In genomic region chr3:14423963-14424362, GRCh38 we compare ENCODE assay signal across 10 cellular contexts. TPM values are rescaled to one million over a fixed set of nuclear protein-coding genes. Genes with fewer than 3 reads are reported as not detected.
DNase-seq lines count a peak whose midpoint lies in the region; ATAC-seq and TF ChIP-seq lines count a peak whose summit lies in the region.
"Had no signal": no experiment of that assay in that cellular context is flagged by ENCODE, and none has a peak within 500 bp of the region (broad histone marks: within the 10 kb centered on the region; RNA-seq: fewer than 3 reads in every experiment).

No MANE protein-coding gene starts in this region.

- peaks cover 69% of the 10 kb centered on the region for H3K4me1 Mint-ChIP-seq in activated CD4-positive, alpha-beta T cell treated with anti-CD3 and anti-CD28 coated beads for 36 hours
- H3K4me1 Mint-ChIP-seq in effector memory CD8-positive, alpha-beta T cell (ENCODE audit: low read depth in 2 of 2), result peaks cover 71 to 73% of the 10 kb centered on the region in 2 donors

- peaks cover 40% of the 10 kb centered on the region for H3K36me3 ChIP-seq in OCI-LY3 (replicated peaks; ENCODE audit: low read depth, low read length)

- no peak for DNase-seq in activated CD4-positive, alpha-beta T cell treated with anti-CD3 and anti-CD28 coated beads for 36 hours
- no peak for DNase-seq in activated CD4-positive, alpha-beta T cell treated with anti-CD3 and anti-CD28 coated beads, Interleukin-2, amount 50 U/mL, for 1 hour
- DNase-seq in effector memory CD8-positive, alpha-beta T cell, result no peak
- DNase-seq in activated effector memory CD4-positive, alpha-beta T cell treated with Interleukin-2 at 50 U/mL for 16 hours, result no peak
- DNase-seq in LoVo (ENCODE audit: low spot score) (no peak), NCI-H345 (lab: John Stamatoyannopoulos, UW) (no peak)
- DNase-seq: NCI-H2171 treated with DMSO at 0.1 percent for 48 hours had no signal

- peak overlapping the region; percentile 32 for H3K4me3 Mint-ChIP-seq in activated CD4-positive, alpha-beta T cell treated with anti-CD3 and anti-CD28 coated beads for 36 hours
- peak overlapping the region; percentile 75 to 80 for H3K4me3 Mint-ChIP-seq in effector memory CD8-positive, alpha-beta T cell
- H3K4me3 Mint-ChIP-seq: type B pancreatic cell had no signal

- peak overlapping the region; percentile 87 for H3K27ac Mint-ChIP-seq in activated CD4-positive, alpha-beta T cell treated with anti-CD3 and anti-CD28 coated beads for 36 hours
- peak overlapping the region; percentile 95 to 100 for H3K27ac Mint-ChIP-seq in effector memory CD8-positive, alpha-beta T cell
- H3K27ac Mint-ChIP-seq: type B pancreatic cell had no signal

- no peaks in the 10 kb centered on the region for H3K27me3 Mint-ChIP-seq in activated CD4-positive, alpha-beta T cell treated with anti-CD3 and anti-CD28 coated beads for 36 hours
- no peaks in the 10 kb centered on the region for H3K27me3 Mint-ChIP-seq in effector memory CD8-positive, alpha-beta T cell
- H3K27me3 Mint-ChIP-seq: type B pancreatic cell had no signal

- peak overlapping the region; percentile 27; the same call in 1 of the 2 replicates for H3K4me3 ChIP-seq in OCI-LY3 (ENCODE audit: low read length)
- no peak overlapping the region for H3K4me3 ChIP-seq in skin epidermis

- intact Hi-C loops in activated CD4-positive, alpha-beta T cell treated with anti-CD3 and anti-CD28 coated beads for 36 hours (cut with DNase I, micrococcal nuclease), result loop anchor here (10.0 kb wide), 2 partner anchors 231 to 671 kb away; partner anchors contain the start of genes CCDC174 (in 1 of the 2) and RBSN (in 1 of the 2)

- no peak for TF ChIP-seq CTCF in OCI-LY3 (IDR thresholded peaks at IDR 0.05; ENCODE audit: low read depth, low read length)

- no peak overlapping the region for H2AFZ ChIP-seq in OCI-LY3 (ENCODE audit: low read depth, low read length)

- H3K27ac ChIP-seq in OCI-LY3 (ENCODE audit: low read length), result peak overlapping the region; percentile 98
- peak overlapping the region in 13 of 21 experiments; percentile 32 to 99 (median 46) for H3K27ac ChIP-seq in skin epidermis

- H3K9me3 ChIP-seq in OCI-LY3 (ENCODE audit: insufficient read depth, low read length), result no peaks in the 10 kb centered on the region

- peaks cover 13% of the 10 kb centered on the region for H3K36me3 Mint-ChIP-seq in activated CD4-positive, alpha-beta T cell treated with anti-CD3 and anti-CD28 coated beads for 36 hours (ENCODE audit: low read depth)
- H3K36me3 Mint-ChIP-seq in effector memory CD8-positive, alpha-beta T cell (ENCODE audit: insufficient read depth), result peaks cover 30% of the 10 kb centered on the region

- CTCF ChIA-PET in activated CD4-positive, alpha-beta T cell treated with anti-CD3 and anti-CD28 coated beads for 36 hours (lab: Charles Lee), result interaction anchor here (1.1 kb wide), 1 partner anchor 16 kb away, joined by 5 read pairs; no protein-coding TSS in a partner anchor

- no peaks in the 10 kb centered on the region for H3K27me3 ChIP-seq in OCI-LY3 (ENCODE audit: low read depth, low read length)

- peak overlapping the region; percentile 63 for H3K4me2 ChIP-seq in OCI-LY3 (ENCODE audit: low read length)

- H3K9me3 Mint-ChIP-seq in activated CD4-positive, alpha-beta T cell treated with anti-CD3 and anti-CD28 coated beads for 36 hours (ENCODE audit: low read depth), result no peaks in the 10 kb centered on the region
- no peaks in the 10 kb centered on the region for H3K9me3 Mint-ChIP-seq in effector memory CD8-positive, alpha-beta T cell
- H3K9me3 Mint-ChIP-seq: type B pancreatic cell had no signal

- peak overlapping the region; percentile 58 for H3K9ac ChIP-seq in OCI-LY3 (ENCODE audit: low read length)

- ATAC-seq in activated CD4-positive, alpha-beta T cell treated with anti-CD3 and anti-CD28 coated beads for 36 hours, result no peak
- ATAC-seq in effector memory CD8-positive, alpha-beta T cell (replicated peaks), result no peak

- H3K79me2 ChIP-seq in OCI-LY3 (ENCODE audit: low read length), result peaks cover 95% of the 10 kb centered on the region

- no peaks in the 10 kb centered on the region for H4K20me1 ChIP-seq in OCI-LY3 (ENCODE audit: insufficient read depth, low read length)

- POLR2A ChIA-PET in activated CD4-positive, alpha-beta T cell treated with anti-CD3 and anti-CD28 coated beads for 36 hours (lab: Charles Lee), result no interaction called here

- H3K4me1 ChIP-seq in OCI-LY3 (ENCODE audit: low read length), result peaks cover 77% of the 10 kb centered on the region

RNA-seq across cellular contexts. Expression of gene SLC6A6, which starts 21.6 kb away (rescaled TPM):
- total RNA-seq in activated CD4-positive, alpha-beta T cell treated with anti-CD3 and anti-CD28 coated beads for 36 hours, result 10 to 100 TPM; 51.7 to 54.2 TPM
